Comparison of ENCODE assay signal across 9 cellular contexts in genomic region chr2:29528891-29529520, GRCh38.
DNase-seq lines count a peak whose midpoint lies in the region; ATAC-seq and TF ChIP-seq lines count a peak whose summit lies in the region.
"Had no signal": no experiment of that assay in that cellular context is flagged by ENCODE, and none has a peak within 500 bp of the region (broad histone marks: within the 10 kb centered on the region; RNA-seq: fewer than 3 reads in every experiment).

No MANE protein-coding gene starts in this region.

- in situ Hi-C loops in transverse colon (cut with MboI; ENCODE audit: low pct_ligation_motif_present in 1 of 4, low pct_unique_long_range_greater_than_20kb in 1 of 4, low sequenced_read_pairs in 3 of 4) = no loop called here

- H2AFZ ChIP-seq in mesenchymal stem cell (ENCODE audit: low read depth, low read length) = no peak overlapping the region

- H2BK12ac ChIP-seq in mesenchymal stem cell (ENCODE audit: low read length in 2 of 2) = no peak overlapping the region

- H4K8ac ChIP-seq in mesenchymal stem cell (ENCODE audit: low read length) = no peak overlapping the region

- 25% methylated on average over 18 of the region's 18 CpGs for WGBS in mesenchymal stem cell
- WGBS in transverse colon (ENCODE audit: low coverage in 1 of 2), 2 donors = 43% methylated on average over 18 of the region's 18 CpGs; no CpG with 5 or more reads in 1 of the 2 donors

- peak; percentile 72 for ATAC-seq in activated T-cell treated with anti-CD3 and anti-CD28 coated beads, Interleukin-2, amount 50 U/mL, for 4 hours

- TF ChIP-seq CTCF in brain (conservative IDR thresholded peaks at IDR 0.05) = no peak
- no peak for TF ChIP-seq CTCF in transverse colon (IDR thresholded peaks at IDR 0.05)

- no peak overlapping the region for H3K4me2 ChIP-seq in mesenchymal stem cell (ENCODE audit: low read length, poor library complexity, severe bottlenecking)

- H3K4me1 Mint-ChIP-seq in activated T-cell treated with anti-CD3 and anti-CD28 coated beads, Interleukin-2, amount 50 U/mL, for 4 hours (ENCODE audit: low read depth) = peaks cover 4% of the 10 kb centered on the region
- H3K4me1 Mint-ChIP-seq in brain = peaks cover 54% of the 10 kb centered on the region
- peaks cover 5% of the 10 kb centered on the region for H3K4me1 Mint-ChIP-seq in activated T-helper 1 cell treated with anti-CD3 and anti-CD28 coated beads, Interleukin-12 subunit alpha, Interleukin-12 subunit beta, Interleukin-2, Interleukin-4 antibody, amounts not matched to agents 30 ng/mL and 10 ng/mL and 1 ng/mL, durations not matched to agents 14 hours and 24 hours and 36 hours (ENCODE audit: low read depth)

- no peak overlapping the region for H3K4me3 Mint-ChIP-seq in activated T-cell treated with anti-CD3 and anti-CD28 coated beads, Interleukin-2, amount 50 U/mL, for 4 hours
- peak overlapping the region in 2 of 5 experiments; percentile 20 to 31 for H3K4me3 Mint-ChIP-seq in brain
- no peak overlapping the region for H3K4me3 Mint-ChIP-seq in activated T-helper 1 cell treated with anti-CD3 and anti-CD28 coated beads, Interleukin-12 subunit alpha, Interleukin-12 subunit beta, Interleukin-2, Interleukin-4 antibody, amounts not matched to agents 30 ng/mL and 10 ng/mL and 1 ng/mL, durations not matched to agents 14 hours and 24 hours and 36 hours

- no peak for TF ChIP-seq EP300 in transverse colon (IDR thresholded peaks at IDR 0.05; ENCODE audit: low read depth)

- no peaks in the 10 kb centered on the region for H3K27me3 ChIP-seq in mesenchymal stem cell (ENCODE audit: control insufficient read depth in 1 of 2, insufficient read depth in 1 of 2, low read length in 2 of 2)
- peaks cover 5% of the 10 kb centered on the region for H3K27me3 ChIP-seq in transverse colon

- no peak overlapping the region for H3K27ac ChIP-seq in mesenchymal stem cell (ENCODE audit: low read length, poor library complexity, severe bottlenecking)
- peak overlapping the region; percentile 5 to 34 (median 19) for H3K27ac ChIP-seq in transverse colon
- H3K27ac ChIP-seq: RWPE1 had no signal

- H3K4me1 ChIP-seq in mesenchymal stem cell (ENCODE audit: control insufficient read depth, insufficient read depth, low read depth, low read length) (no peaks in the 10 kb centered on the region), transverse colon (peaks cover 0 to 6% (median 0%) of the 10 kb centered on the region in 4 donors)

- no peaks in the 10 kb centered on the region for H3K36me3 Mint-ChIP-seq in activated T-cell treated with anti-CD3 and anti-CD28 coated beads, Interleukin-2, amount 50 U/mL, for 4 hours (ENCODE audit: insufficient read depth)
- H3K36me3 Mint-ChIP-seq in brain = no peaks in the 10 kb centered on the region
- H3K36me3 Mint-ChIP-seq in activated T-helper 1 cell treated with anti-CD3 and anti-CD28 coated beads, Interleukin-12 subunit alpha, Interleukin-12 subunit beta, Interleukin-2, Interleukin-4 antibody, amounts not matched to agents 30 ng/mL and 10 ng/mL and 1 ng/mL, durations not matched to agents 14 hours and 24 hours and 36 hours (ENCODE audit: low read depth) = no peaks in the 10 kb centered on the region

- no peak overlapping the region for H3K23ac ChIP-seq in mesenchymal stem cell (ENCODE audit: low read length in 2 of 2)

- no peaks in the 10 kb centered on the region for H3K9me3 Mint-ChIP-seq in activated T-cell treated with anti-CD3 and anti-CD28 coated beads, Interleukin-2, amount 50 U/mL, for 4 hours
- peaks cover 0 to 4% (median 0%) of the 10 kb centered on the region in 5 experiments for H3K9me3 Mint-ChIP-seq in brain
- H3K9me3 Mint-ChIP-seq in activated T-helper 1 cell treated with anti-CD3 and anti-CD28 coated beads, Interleukin-12 subunit alpha, Interleukin-12 subunit beta, Interleukin-2, Interleukin-4 antibody, amounts not matched to agents 30 ng/mL and 10 ng/mL and 1 ng/mL, durations not matched to agents 14 hours and 24 hours and 36 hours = no peaks in the 10 kb centered on the region

- no peak overlapping the region for H3K4ac ChIP-seq in mesenchymal stem cell (ENCODE audit: low read depth in 1 of 2, low read length in 2 of 2)

- TF ChIP-seq POLR2A in transverse colon (IDR thresholded peaks at IDR 0.05) = no peak

- no peaks in the 10 kb centered on the region for H3K9me3 ChIP-seq in mesenchymal stem cell (ENCODE audit: control insufficient read depth, low read length)
- no peaks in the 10 kb centered on the region for H3K9me3 ChIP-seq in transverse colon

- no peaks in the 10 kb centered on the region for H3K79me1 ChIP-seq in mesenchymal stem cell (replicated peaks; ENCODE audit: low read length, poor library complexity, severe bottlenecking)

- intact Hi-C loops in transverse colon (cut with DNase I; ENCODE audit: low total_unique reads) = no loop called here
- intact Hi-C loops in activated T-helper 1 cell treated with anti-CD3 and anti-CD28 coated beads, Interleukin-12 subunit alpha, Interleukin-12 subunit beta, Interleukin-2, Interleukin-4 antibody, amounts not matched to agents 30 ng/mL and 10 ng/mL and 1 ng/mL, durations not matched to agents 14 hours and 24 hours and 36 hours (cut with micrococcal nuclease) = no loop called here

- H2BK120ac ChIP-seq in mesenchymal stem cell (ENCODE audit: low read depth, low read length) = no peak overlapping the region

- no peak overlapping the region for H3K18ac ChIP-seq in mesenchymal stem cell (ENCODE audit: low read depth in 1 of 2, low read length in 2 of 2)

- peak overlapping the region; percentile 70 for H3K9ac ChIP-seq in mesenchymal stem cell (ENCODE audit: low read length)

- no peak overlapping the region for H2AK5ac ChIP-seq in mesenchymal stem cell (ENCODE audit: low read length, severe bottlenecking)

- no peak overlapping the region for H4K91ac ChIP-seq in mesenchymal stem cell (ENCODE audit: low read length)

- no peak overlapping the region for H2BK5ac ChIP-seq in mesenchymal stem cell (ENCODE audit: low read depth, low read length, poor library complexity, severe bottlenecking)

- H3K4me3 ChIP-seq in mesenchymal stem cell (ENCODE audit: insufficient read depth in 1 of 2, low read depth in 1 of 2, low read length in 2 of 2) = peak overlapping the region in 1 of 2 experiments; percentile 65
- H3K4me3 ChIP-seq in transverse colon = no peak overlapping the region

- no peak overlapping the region for H3K14ac ChIP-seq in mesenchymal stem cell (ENCODE audit: low read length in 2 of 2)

- DNase-seq in activated T-cell treated with anti-CD3 and anti-CD28 coated beads, Interleukin-2, amount 50 U/mL, for 4 hours = no peak
- DNase-seq in activated T-cell treated with anti-CD3 and anti-CD28 coated beads for 4 hours = no peak
- peak; percentile 80 for DNase-seq in mesenchymal stem cell
- DNase-seq in transverse colon = peak; percentile 42
- no peak for DNase-seq in NCI-H1930 (lab: John Stamatoyannopoulos, UW)
- DNase-seq in activated T-helper 1 cell treated with anti-CD3 and anti-CD28 coated beads, Interleukin-12 subunit alpha, Interleukin-12 subunit beta, Interleukin-2, Interleukin-4 antibody, amounts not matched to agents 30 ng/mL and 10 ng/mL and 1 ng/mL, durations not matched to agents 14 hours and 24 hours and 36 hours (ENCODE audit: low spot score) = no peak
- no peak for DNase-seq in NCI-H774 (lab: John Stamatoyannopoulos, UW)

- H3K27ac Mint-ChIP-seq in brain = peak overlapping the region in 4 of 5 experiments; percentile 34 to 93 (median 74)
- no peak overlapping the region for H3K27ac Mint-ChIP-seq in activated T-helper 1 cell treated with anti-CD3 and anti-CD28 coated beads, Interleukin-12 subunit alpha, Interleukin-12 subunit beta, Interleukin-2, Interleukin-4 antibody, amounts not matched to agents 30 ng/mL and 10 ng/mL and 1 ng/mL, durations not matched to agents 14 hours and 24 hours and 36 hours

- peaks cover 23% of the 10 kb centered on the region for H3K27me3 Mint-ChIP-seq in activated T-cell treated with anti-CD3 and anti-CD28 coated beads, Interleukin-2, amount 50 U/mL, for 4 hours (ENCODE audit: low read depth)
- H3K27me3 Mint-ChIP-seq in brain = no peaks in the 10 kb centered on the region
- H3K27me3 Mint-ChIP-seq in activated T-helper 1 cell treated with anti-CD3 and anti-CD28 coated beads, Interleukin-12 subunit alpha, Interleukin-12 subunit beta, Interleukin-2, Interleukin-4 antibody, amounts not matched to agents 30 ng/mL and 10 ng/mL and 1 ng/mL, durations not matched to agents 14 hours and 24 hours and 36 hours (ENCODE audit: insufficient read depth) = no peaks in the 10 kb centered on the region

- no peak overlapping the region for H2BK15ac ChIP-seq in mesenchymal stem cell (ENCODE audit: low read depth, poor library complexity, severe bottlenecking)

- H3K36me3 ChIP-seq in mesenchymal stem cell (ENCODE audit: control insufficient read depth in 1 of 2, insufficient read depth in 2 of 2, low read depth in 1 of 2, low read length in 2 of 2) (no peaks in the 10 kb centered on the region), transverse colon (no peaks in the 10 kb centered on the region)

Comparison
In these comparisons a context has a peak if more than half of its experiments do, and no peak if none do; other contexts are left out.
1. DNase-seq: peak in mesenchymal stem cell (single experiment) and transverse colon (single experiment); none in activated T-cell treated with anti-CD3 and anti-CD28 coated beads, Interleukin-2, amount 50 U/mL, for 4 hours (single experiment), activated T-cell treated with anti-CD3 and anti-CD28 coated beads for 4 hours (single experiment), NCI-H1930 (0 of 2), activated T-helper 1 cell treated with anti-CD3 and anti-CD28 coated beads, Interleukin-12 subunit alpha, Interleukin-12 subunit beta, Interleukin-2, Interleukin-4 antibody, amounts not matched to agents 30 ng/mL and 10 ng/mL and 1 ng/mL, durations not matched to agents 14 hours and 24 hours and 36 hours (single experiment) and NCI-H774 (single experiment).